In the genomic region with DNA sequence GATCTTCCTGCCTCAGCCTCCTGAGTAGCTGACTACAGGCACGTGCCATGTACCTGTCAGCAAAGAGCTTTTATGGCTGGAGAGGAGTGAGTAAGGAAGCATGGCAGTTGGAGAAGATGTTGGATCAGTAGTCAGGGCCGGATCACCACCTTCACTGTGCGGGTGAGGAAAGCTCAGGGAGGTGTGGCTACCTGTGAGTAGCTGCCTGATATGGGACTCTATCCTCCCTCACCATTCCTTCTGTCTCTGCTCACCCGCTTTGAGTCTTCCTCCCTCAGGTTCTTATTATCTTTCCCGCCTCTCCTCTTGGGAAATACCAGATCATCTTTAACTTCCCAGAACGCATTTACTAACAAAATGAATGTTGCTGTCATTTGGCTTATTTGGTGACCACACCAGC, we compare ENCODE assay signal across 32 cellular contexts.
"Had no signal": no experiment of that assay in that cellular context is flagged by ENCODE, and none has a peak within 500 bp of the region (broad histone marks: within the 10 kb centered on the region; RNA-seq: fewer than 3 reads in every experiment).

No MANE protein-coding gene starts in this region.

- H3K27me3 Mint-ChIP-seq: activated CD8-positive, alpha-beta T cell treated with anti-CD3 and anti-CD28 coated beads for 36 hours; activated naive CD8-positive, alpha-beta T cell; activated T-helper 17 cell treated with anti-CD3 and anti-CD28 coated beads, Interleukin-2, amount 50 U/mL, for 72 hours; effector memory CD8-positive, alpha-beta T cell; T-helper 17 cell had no signal

- H3K9me3 Mint-ChIP-seq: activated B cell treated with CpG ODN at 0.5 μM for 24 hours; activated CD8-positive, alpha-beta T cell treated with anti-CD3 and anti-CD28 coated beads for 36 hours; activated T-cell treated with anti-CD3 and anti-CD28 coated beads, Interleukin-2, amount 50 U/mL, for 4 hours; activated T-helper 17 cell treated with anti-CD3 and anti-CD28 coated beads, Interleukin-2, amount 50 U/mL, for 72 hours; effector memory CD8-positive, alpha-beta T cell; T-helper 2 cell treated with Interferon-gamma antibody and Interleukin-4, amounts not matched to agents 5 μg/mL and 100 μg/mL, for 36 hours had no signal

- H3K27me3 ChIP-seq: esophagus muscularis mucosa, foreskin keratinocyte, gastrocnemius medialis, heart right ventricle had no signal

- H3K4me3 ChIP-seq: body of pancreas, esophagus muscularis mucosa, gastrocnemius medialis, heart right ventricle had no signal

- H3K36me3 Mint-ChIP-seq: activated naive CD8-positive, alpha-beta T cell had no signal

- H3K4me1 Mint-ChIP-seq: activated B cell treated with CpG ODN at 0.5 μM for 24 hours; activated T-helper 17 cell treated with anti-CD3 and anti-CD28 coated beads, Interleukin-2, amount 50 U/mL, for 72 hours had no signal

- H3K4me3 Mint-ChIP-seq: activated B cell treated with CpG ODN at 0.5 μM for 24 hours; activated CD8-positive, alpha-beta T cell treated with anti-CD3 and anti-CD28 coated beads for 36 hours; activated naive CD8-positive, alpha-beta T cell; activated T-cell treated with anti-CD3 and anti-CD28 coated beads, Interleukin-2, amount 50 U/mL, for 4 hours; activated T-helper 17 cell treated with anti-CD3 and anti-CD28 coated beads, Interleukin-2, amount 50 U/mL, for 72 hours; effector memory CD8-positive, alpha-beta T cell; T-helper 17 cell; T-helper 2 cell treated with Interferon-gamma antibody and Interleukin-4, amounts not matched to agents 5 μg/mL and 100 μg/mL, for 36 hours had no signal

- H3K9me3 ChIP-seq: body of pancreas, esophagus muscularis mucosa, gastrocnemius medialis, heart right ventricle had no signal

- H3K27ac ChIP-seq: body of pancreas, esophagus muscularis mucosa, foreskin keratinocyte, gastrocnemius medialis, heart right ventricle, WERI-Rb-1 had no signal

- H3K4me1 ChIP-seq: body of pancreas, esophagus muscularis mucosa, foreskin keratinocyte, gastrocnemius medialis, heart right ventricle had no signal

- DNase-seq: activated B cell treated with CpG ODN at 0.5 μM for 24 hours; activated CD4-positive, alpha-beta T cell treated with anti-CD3 and anti-CD28 coated beads for 48 hours; activated CD4-positive, alpha-beta T cell treated with anti-CD3 and anti-CD28 coated beads, Interleukin-2, amount 50 U/mL, for 1 hour; activated CD4-positive, alpha-beta T cell treated with anti-CD3 and anti-CD28 coated beads, Interleukin-2, amount 50 U/mL, for 48 hours; activated CD8-positive, alpha-beta memory T cell treated with anti-CD3 and anti-CD28 coated beads for 24 hours; activated CD8-positive, alpha-beta T cell treated with anti-CD3 and anti-CD28 coated beads for 36 hours; activated effector memory CD4-positive, alpha-beta T cell treated with Interleukin-2 at 50 U/mL for 16 hours; activated gamma-delta T cell treated with Interleukin-2 at 50 U/mL for 16 hours; activated naive CD4-positive, alpha-beta T cell treated with anti-CD3 and anti-CD28 coated beads, Interleukin-2, amount 50 U/mL, for 16 hours; activated naive CD4-positive, alpha-beta T cell treated with Interleukin-2 at 50 U/mL for 16 hours; activated T-cell treated with anti-CD3 and anti-CD28 coated beads, Interleukin-2, amount 50 U/mL, for 4 hours; amygdala; aorta; body of pancreas; caudate nucleus; cortex of kidney; dermis blood vessel endothelial cell; effector CD4-positive, alpha-beta T cell; effector memory CD8-positive, alpha-beta T cell; erythroblast; foreskin keratinocyte; gastrocnemius medialis; heart right ventricle; T-helper 17 cell; T1000; WERI-Rb-1 had no signal

- FAIRE-seq: colon had no signal

- H3K36me3 ChIP-seq: esophagus muscularis mucosa, gastrocnemius medialis, heart right ventricle, WERI-Rb-1 had no signal

- H3K27ac Mint-ChIP-seq: activated B cell treated with CpG ODN at 0.5 μM for 24 hours; activated CD8-positive, alpha-beta T cell treated with anti-CD3 and anti-CD28 coated beads for 36 hours; activated naive CD8-positive, alpha-beta T cell; activated T-helper 17 cell treated with anti-CD3 and anti-CD28 coated beads, Interleukin-2, amount 50 U/mL, for 72 hours; effector memory CD8-positive, alpha-beta T cell; T-helper 17 cell; T-helper 2 cell treated with Interferon-gamma antibody and Interleukin-4, amounts not matched to agents 5 μg/mL and 100 μg/mL, for 36 hours had no signal

- ATAC-seq: activated CD4-positive, CD25-positive, alpha-beta regulatory T cell treated with anti-CD3 and anti-CD28 coated beads, Interleukin-2, amount 50 U/mL, for 24 hours; activated CD8-positive, alpha-beta T cell treated with anti-CD3 and anti-CD28 coated beads for 36 hours; activated T-cell treated with anti-CD3 and anti-CD28 coated beads, Interleukin-2, amount 50 U/mL, for 4 hours; activated T-helper 17 cell treated with anti-CD3 and anti-CD28 coated beads, Interleukin-2, amount 50 U/mL, for 72 hours; body of pancreas; effector memory CD8-positive, alpha-beta T cell; foreskin keratinocyte; gastrocnemius medialis; heart right ventricle; T-helper 17 cell had no signal
